In the genomic region with DNA sequence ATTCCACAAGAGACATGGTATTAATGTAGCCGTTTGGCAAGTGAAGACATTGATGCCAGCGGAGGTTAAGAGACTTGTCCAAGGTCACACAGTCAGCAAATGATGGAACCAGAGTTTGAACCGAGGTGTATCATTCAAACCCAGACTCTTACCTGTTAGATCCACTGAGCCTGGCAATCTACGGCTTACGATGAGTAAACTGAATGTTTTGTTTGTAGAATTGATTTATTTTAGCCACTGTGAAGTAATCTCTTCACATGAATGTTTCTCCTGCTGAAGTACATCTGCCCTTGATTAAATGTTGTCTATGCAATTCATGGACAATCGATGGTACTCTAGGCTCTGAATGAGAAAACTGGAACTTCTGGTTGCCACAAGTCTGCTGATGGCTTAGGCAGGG, we compare ENCODE assay signal across 8 cellular contexts.
"Had no signal": no experiment of that assay in that cellular context is flagged by ENCODE, and none has a peak within 500 bp of the region (broad histone marks: within the 10 kb centered on the region; RNA-seq: fewer than 3 reads in every experiment).

No MANE protein-coding gene starts in this region.

- H3K4me2 ChIP-seq: hepatocyte had no signal

- H3K4me3 ChIP-seq: coronary artery, dorsolateral prefrontal cortex, gastrocnemius medialis, heart right ventricle, hepatocyte had no signal

- H3K36me3 ChIP-seq: brain microvascular endothelial cell, gastrocnemius medialis, heart right ventricle, WERI-Rb-1 had no signal

- H3K4me1 ChIP-seq: gastrocnemius medialis had no signal

- ATAC-seq: activated CD4-positive, CD25-positive, alpha-beta regulatory T cell treated with anti-CD3 and anti-CD28 coated beads, Interleukin-2, amount 50 U/mL, for 24 hours had no signal

- H3K27me3 ChIP-seq: brain microvascular endothelial cell, dorsolateral prefrontal cortex, gastrocnemius medialis, heart right ventricle, hepatocyte had no signal

- H3K79me2 ChIP-seq: hepatocyte had no signal

- H3K27ac ChIP-seq: brain microvascular endothelial cell, coronary artery, dorsolateral prefrontal cortex, gastrocnemius medialis, heart right ventricle, hepatocyte, WERI-Rb-1 had no signal

- H2AFZ ChIP-seq: hepatocyte had no signal

- H3K9me3 ChIP-seq: gastrocnemius medialis, heart right ventricle had no signal
